In genomic region chr12:90945070-90945649, GRCh38 we compare ENCODE assay signal across 8 cellular contexts. TPM values are rescaled to one million over a fixed set of nuclear protein-coding genes. Genes with fewer than 3 reads are reported as not detected.
DNase-seq lines count a peak whose midpoint lies in the region; ATAC-seq and TF ChIP-seq lines count a peak whose summit lies in the region.

No MANE protein-coding gene starts in this region.

- TF ChIP-seq CTCF in NB4 (IDR thresholded peaks at IDR 0.05; ENCODE audit: low read depth, low read length): peak; percentile 24

- CTCF ChIA-PET in HEK293T (lab: Yijun Ruan, JAX): interaction anchor here (0.6 to 1.0 kb wide), 4 partner anchors 14 to 1913 kb away, joined by 3 to 8 read pairs (median 3); no protein-coding TSS in a partner anchor
- CTCF ChIA-PET in activated CD8-positive, alpha-beta T cell treated with anti-CD3 and anti-CD28 coated beads, Interleukin-2, amount 10 ng/mL, durations not matched to agents 7 days and 5 days (lab: Charles Lee): interaction anchor here (0.7 to 3.0 kb wide), 7 partner anchors 8 to 165 kb away, joined by 3 to 14 read pairs (median 4); no protein-coding TSS in a partner anchor

- no peaks in the 10 kb centered on the region for H3K36me3 Mint-ChIP-seq in activated CD8-positive, alpha-beta T cell treated with anti-CD3 and anti-CD28 coated beads, Interleukin-2, amount 10 ng/mL, durations not matched to agents 7 days and 5 days (ENCODE audit: low read depth)

- TF ChIP-seq POLR2A in NB4 (IDR thresholded peaks at IDR 0.05; ENCODE audit: extremely low read depth, insufficient read length): no peak

- no peak overlapping the region for H3K4me3 Mint-ChIP-seq in activated CD8-positive, alpha-beta T cell treated with anti-CD3 and anti-CD28 coated beads, Interleukin-2, amount 10 ng/mL, durations not matched to agents 7 days and 5 days

- H3K9me3 Mint-ChIP-seq in activated CD8-positive, alpha-beta T cell treated with anti-CD3 and anti-CD28 coated beads, Interleukin-2, amount 10 ng/mL, durations not matched to agents 7 days and 5 days (ENCODE audit: insufficient read depth): no peaks in the 10 kb centered on the region

- POLR2A ChIA-PET in HEK293T (lab: Yijun Ruan, JAX): no interaction called here
- POLR2A ChIA-PET in activated CD8-positive, alpha-beta T cell treated with anti-CD3 and anti-CD28 coated beads, Interleukin-2, amount 10 ng/mL, durations not matched to agents 7 days and 5 days (lab: Charles Lee): no interaction called here

- intact Hi-C loops in left colon (cut with DNase I, micrococcal nuclease): no loop called here

- peaks cover 6% of the 10 kb centered on the region for H3K27me3 Mint-ChIP-seq in activated CD8-positive, alpha-beta T cell treated with anti-CD3 and anti-CD28 coated beads, Interleukin-2, amount 10 ng/mL, durations not matched to agents 7 days and 5 days (ENCODE audit: low read depth)

- no peak overlapping the region for H3K4me3 ChIP-seq in NB4 (ENCODE audit: low read depth, low read length)

- DNase-seq in NCI-H510A treated with DMSO at 0.1 percent for 48 hours (lab: John Stamatoyannopoulos, UW): peak; percentile 42
- DNase-seq in NCI-H510A (lab: John Stamatoyannopoulos, UW): no peak
- peak; percentile 12 for DNase-seq in HEK293T (ENCODE audit: extremely low spot score)
- peak; percentile 52 for DNase-seq in NB4 (ENCODE audit: low read depth)
- DNase-seq in activated CD8-positive, alpha-beta T cell treated with anti-CD3 and anti-CD28 coated beads, Interleukin-2, amount 10 ng/mL, durations not matched to agents 7 days and 5 days: no peak
- DNase-seq in left colon: no peak
- no peak for DNase-seq in Ammon's horn (ENCODE audit: low spot score)

- ATAC-seq in activated CD8-positive, alpha-beta T cell treated with anti-CD3 and anti-CD28 coated beads, Interleukin-2, amount 10 ng/mL, durations not matched to agents 7 days and 5 days: peak; percentile 64
- ATAC-seq in left colon (peak; percentile 45), HG02970 (IDR thresholded peaks at IDR 0.05; ENCODE audit: low FRiP score, unreplicated experiment) (no peak)

- H3K4me1 Mint-ChIP-seq in activated CD8-positive, alpha-beta T cell treated with anti-CD3 and anti-CD28 coated beads, Interleukin-2, amount 10 ng/mL, durations not matched to agents 7 days and 5 days (ENCODE audit: low read depth): no peaks in the 10 kb centered on the region

- H3K27ac Mint-ChIP-seq in activated CD8-positive, alpha-beta T cell treated with anti-CD3 and anti-CD28 coated beads, Interleukin-2, amount 10 ng/mL, durations not matched to agents 7 days and 5 days: no peak overlapping the region

TF ChIP-seq in HEK293T, 16 proteins besides CTCF, POLR2A, EP300 and RAD21:
- TF ChIP-seq PKNOX1 (IDR thresholded peaks at IDR 0.05): no peak
- no peak for TF ChIP-seq CTBP1 (IDR thresholded peaks at IDR 0.05; ENCODE audit: borderline replicate concordance)
- no peak for TF ChIP-seq BHLHE40 (IDR thresholded peaks at IDR 0.05; ENCODE audit: borderline replicate concordance)
- TF ChIP-seq LEF1 (IDR thresholded peaks at IDR 0.05; ENCODE audit: borderline replicate concordance): no peak
- no peak for TF ChIP-seq ARNT (IDR thresholded peaks at IDR 0.05)
- no peak for TF ChIP-seq FOXA1 (IDR thresholded peaks at IDR 0.05)
- TF ChIP-seq ZNF384 (IDR thresholded peaks at IDR 0.05): no peak
- TF ChIP-seq ELF4 (IDR thresholded peaks at IDR 0.05): no peak
- TF ChIP-seq SP1 (IDR thresholded peaks at IDR 0.05): no peak
- TF ChIP-seq SUZ12 (IDR thresholded peaks at IDR 0.05): no peak
- TF ChIP-seq NFRKB (IDR thresholded peaks at IDR 0.05): no peak
- no peak for TF ChIP-seq HDGF (IDR thresholded peaks at IDR 0.05; ENCODE audit: borderline replicate concordance)
- no peak for TF ChIP-seq FOXM1 (IDR thresholded peaks at IDR 0.05; ENCODE audit: borderline replicate concordance)
- no peak for TF ChIP-seq L3MBTL2 (conservative IDR thresholded peaks at IDR 0.05)
- no peak for TF ChIP-seq TARDBP (IDR thresholded peaks at IDR 0.05)
- TF ChIP-seq FOXK2 (IDR thresholded peaks at IDR 0.05): no peak

RNA-seq across cellular contexts. Expression of gene CCER1, which starts 9.8 kb away (rescaled TPM):
- not detected for total RNA-seq in activated CD8-positive, alpha-beta T cell treated with anti-CD3 and anti-CD28 coated beads, Interleukin-2, amount 10 ng/mL, durations not matched to agents 7 days and 5 days
- total RNA-seq in left colon: not detected

RNA-seq across cellular contexts. Expression of gene EPYC, which starts 59.6 kb away (rescaled TPM):
- not detected for total RNA-seq in activated CD8-positive, alpha-beta T cell treated with anti-CD3 and anti-CD28 coated beads, Interleukin-2, amount 10 ng/mL, durations not matched to agents 7 days and 5 days
- not detected for total RNA-seq in left colon

Comparison
In these comparisons a context has a peak if more than half of its experiments do, and no peak if none do; other contexts are left out.
1. DNase-seq: peak in NCI-H510A treated with DMSO at 0.1 percent for 48 hours (single experiment), HEK293T (single experiment) and NB4 (single experiment); none in NCI-H510A (single experiment), activated CD8-positive, alpha-beta T cell treated with anti-CD3 and anti-CD28 coated beads, Interleukin-2, amount 10 ng/mL, durations not matched to agents 7 days and 5 days (single experiment), left colon (0 of 2) and Ammon's horn (single experiment).